In the genomic region with DNA sequence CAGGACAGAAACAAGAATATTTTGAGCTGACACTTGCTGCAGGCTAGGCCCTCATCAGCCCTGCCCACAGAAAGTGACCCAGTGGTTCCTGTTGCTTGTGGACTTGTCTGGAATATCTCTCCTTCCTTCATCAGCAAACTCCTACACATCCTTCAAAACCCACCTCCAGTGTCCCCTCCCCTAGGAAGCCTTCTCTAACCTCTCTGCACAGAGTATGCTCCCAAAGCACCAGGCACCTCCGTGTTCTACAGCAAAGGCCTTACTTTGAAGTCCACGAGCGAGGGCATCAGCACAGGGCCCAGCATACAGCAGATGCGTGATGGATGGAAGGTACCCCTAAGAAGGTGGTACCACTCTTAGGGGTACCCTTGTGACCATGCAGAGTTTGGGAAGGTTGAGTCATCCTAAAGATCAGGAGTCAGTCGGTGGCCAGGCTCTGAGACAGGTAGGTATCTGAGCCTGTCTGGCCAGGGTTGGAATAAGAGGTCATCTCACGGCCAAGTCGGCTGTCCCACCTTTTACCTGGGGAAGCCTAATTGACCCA, we compare ENCODE assay signal across 3 cellular contexts.
TF ChIP-seq lines count a peak whose summit lies in the region.

No MANE protein-coding gene starts in this region.

TF ChIP-seq in GM12891, 5 proteins besides CTCF, POLR2A, EP300 and RAD21:
- TF ChIP-seq SPI1 (IDR thresholded peaks at IDR 0.05; ENCODE audit: low read depth, low read length) (no peak), PAX5 (IDR thresholded peaks at IDR 0.05; ENCODE audit: insufficient read depth, low read length, severe bottlenecking) (no peak), TAF1 (IDR thresholded peaks at IDR 0.05; ENCODE audit: low read depth, low read length) (no peak)

TF ChIP-seq in SK-N-SH, 30 proteins besides CTCF, POLR2A, EP300 and RAD21:
- TF ChIP-seq, protein P1, sequence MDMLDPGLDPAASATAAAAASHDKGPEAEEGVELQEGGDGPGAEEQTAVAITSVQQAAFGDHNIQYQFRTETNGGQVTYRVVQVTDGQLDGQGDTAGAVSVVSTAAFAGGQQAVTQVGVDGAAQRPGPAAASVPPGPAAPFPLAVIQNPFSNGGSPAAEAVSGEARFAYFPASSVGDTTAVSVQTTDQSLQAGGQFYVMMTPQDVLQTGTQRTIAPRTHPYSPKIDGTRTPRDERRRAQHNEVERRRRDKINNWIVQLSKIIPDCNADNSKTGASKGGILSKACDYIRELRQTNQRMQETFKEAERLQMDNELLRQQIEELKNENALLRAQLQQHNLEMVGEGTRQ (IDR thresholded peaks at IDR 0.05; ENCODE audit: borderline replicate concordance, low read depth, low read length) = no peak
- TF ChIP-seq MXI1 (IDR thresholded peaks at IDR 0.05; ENCODE audit: low read depth, low read length) = no peak
- TF ChIP-seq TCF12 (IDR thresholded peaks at IDR 0.05) = no peak
- TF ChIP-seq CHD2 (IDR thresholded peaks at IDR 0.05; ENCODE audit: low read length, partially characterized antibody) = no peak
- TF ChIP-seq, protein P2, sequence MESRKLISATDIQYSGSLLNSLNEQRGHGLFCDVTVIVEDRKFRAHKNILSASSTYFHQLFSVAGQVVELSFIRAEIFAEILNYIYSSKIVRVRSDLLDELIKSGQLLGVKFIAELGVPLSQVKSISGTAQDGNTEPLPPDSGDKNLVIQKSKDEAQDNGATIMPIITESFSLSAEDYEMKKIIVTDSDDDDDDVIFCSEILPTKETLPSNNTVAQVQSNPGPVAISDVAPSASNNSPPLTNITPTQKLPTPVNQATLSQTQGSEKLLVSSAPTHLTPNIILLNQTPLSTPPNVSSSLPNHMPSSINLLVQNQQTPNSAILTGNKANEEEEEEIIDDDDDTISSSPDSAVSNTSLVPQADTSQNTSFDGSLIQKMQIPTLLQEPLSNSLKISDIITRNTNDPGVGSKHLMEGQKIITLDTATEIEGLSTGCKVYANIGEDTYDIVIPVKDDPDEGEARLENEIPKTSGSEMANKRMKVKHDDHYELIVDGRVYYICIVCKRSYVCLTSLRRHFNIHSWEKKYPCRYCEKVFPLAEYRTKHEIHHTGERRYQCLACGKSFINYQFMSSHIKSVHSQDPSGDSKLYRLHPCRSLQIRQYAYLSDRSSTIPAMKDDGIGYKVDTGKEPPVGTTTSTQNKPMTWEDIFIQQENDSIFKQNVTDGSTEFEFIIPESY (IDR thresholded peaks at IDR 0.05; ENCODE audit: borderline replicate concordance, low read depth) = no peak
- no peak for TF ChIP-seq POLR2AphosphoS5 (IDR thresholded peaks at IDR 0.05; ENCODE audit: low read depth, low read length)
- no peak for TF ChIP-seq JUND (IDR thresholded peaks at IDR 0.05)
- no peak for TF ChIP-seq GABPA (IDR thresholded peaks at IDR 0.05; ENCODE audit: low read depth)
- no peak for TF ChIP-seq FOXJ3 (CRISPR knock-in tag; IDR thresholded peaks at IDR 0.05)
- TF ChIP-seq FOSL2 (IDR thresholded peaks at IDR 0.05; ENCODE audit: borderline replicate concordance, low read depth) = no peak
- TF ChIP-seq, protein P3, sequence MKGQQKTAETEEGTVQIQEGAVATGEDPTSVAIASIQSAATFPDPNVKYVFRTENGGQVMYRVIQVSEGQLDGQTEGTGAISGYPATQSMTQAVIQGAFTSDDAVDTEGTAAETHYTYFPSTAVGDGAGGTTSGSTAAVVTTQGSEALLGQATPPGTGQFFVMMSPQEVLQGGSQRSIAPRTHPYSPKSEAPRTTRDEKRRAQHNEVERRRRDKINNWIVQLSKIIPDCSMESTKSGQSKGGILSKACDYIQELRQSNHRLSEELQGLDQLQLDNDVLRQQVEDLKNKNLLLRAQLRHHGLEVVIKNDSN (IDR thresholded peaks at IDR 0.05; ENCODE audit: borderline replicate concordance, low read depth) = no peak

TF ChIP-seq in H1, 55 proteins besides CTCF, POLR2A, EP300 and RAD21:
- TF ChIP-seq GABPA (IDR thresholded peaks at IDR 0.05; ENCODE audit: borderline replicate concordance, insufficient read depth, low read length) (no peak), SP1 (IDR thresholded peaks at IDR 0.05; ENCODE audit: low read depth, low read length) (no peak)
